In genomic region chr15:95682129-95682528, GRCh38 we compare ENCODE assay signal across 1 cellular context.
TF ChIP-seq lines count a peak whose summit lies in the region.

No MANE protein-coding gene starts in this region.

TF ChIP-seq in IMR-90, 13 proteins besides CTCF, POLR2A, EP300 and RAD21 (continued from another document):
- TF ChIP-seq, protein P1, sequence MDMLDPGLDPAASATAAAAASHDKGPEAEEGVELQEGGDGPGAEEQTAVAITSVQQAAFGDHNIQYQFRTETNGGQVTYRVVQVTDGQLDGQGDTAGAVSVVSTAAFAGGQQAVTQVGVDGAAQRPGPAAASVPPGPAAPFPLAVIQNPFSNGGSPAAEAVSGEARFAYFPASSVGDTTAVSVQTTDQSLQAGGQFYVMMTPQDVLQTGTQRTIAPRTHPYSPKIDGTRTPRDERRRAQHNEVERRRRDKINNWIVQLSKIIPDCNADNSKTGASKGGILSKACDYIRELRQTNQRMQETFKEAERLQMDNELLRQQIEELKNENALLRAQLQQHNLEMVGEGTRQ (IDR thresholded peaks at IDR 0.05; ENCODE audit: low read depth, low read length): no peak
- TF ChIP-seq RCOR1 (IDR thresholded peaks at IDR 0.05; ENCODE audit: insufficient replicate concordance, low read length): no peak
- TF ChIP-seq RFX5 (IDR thresholded peaks at IDR 0.05; ENCODE audit: low read depth, low read length): no peak
- TF ChIP-seq CHD1 (IDR thresholded peaks at IDR 0.05; ENCODE audit: low read depth, low read length): no peak
- no peak for TF ChIP-seq MXI1 (IDR thresholded peaks at IDR 0.05; ENCODE audit: borderline replicate concordance, low read depth, low read length)
- TF ChIP-seq MAFK (IDR thresholded peaks at IDR 0.05; ENCODE audit: low read depth, low read length): no peak
- no peak for TF ChIP-seq CEBPB (IDR thresholded peaks at IDR 0.05; ENCODE audit: low read depth, low read length)
- TF ChIP-seq MAZ (IDR thresholded peaks at IDR 0.05; ENCODE audit: borderline replicate concordance, low read depth, low read length): no peak
- no peak for TF ChIP-seq FOS (IDR thresholded peaks at IDR 0.05; ENCODE audit: low read depth, low read length)
- TF ChIP-seq, protein P2, sequence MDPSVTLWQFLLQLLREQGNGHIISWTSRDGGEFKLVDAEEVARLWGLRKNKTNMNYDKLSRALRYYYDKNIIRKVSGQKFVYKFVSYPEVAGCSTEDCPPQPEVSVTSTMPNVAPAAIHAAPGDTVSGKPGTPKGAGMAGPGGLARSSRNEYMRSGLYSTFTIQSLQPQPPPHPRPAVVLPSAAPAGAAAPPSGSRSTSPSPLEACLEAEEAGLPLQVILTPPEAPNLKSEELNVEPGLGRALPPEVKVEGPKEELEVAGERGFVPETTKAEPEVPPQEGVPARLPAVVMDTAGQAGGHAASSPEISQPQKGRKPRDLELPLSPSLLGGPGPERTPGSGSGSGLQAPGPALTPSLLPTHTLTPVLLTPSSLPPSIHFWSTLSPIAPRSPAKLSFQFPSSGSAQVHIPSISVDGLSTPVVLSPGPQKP (IDR thresholded peaks at IDR 0.05; ENCODE audit: borderline replicate concordance, low read depth, low read length): no peak
